ENCODE assay signal across 1 cellular context in genomic region chr20:21137078-21137477, GRCh38.
TF ChIP-seq lines count a peak whose summit lies in the region.

No MANE protein-coding gene starts in this region.

TF ChIP-seq in HepG2, 621 proteins besides CTCF, POLR2A, EP300 and RAD21 (continued from another document):
- TF ChIP-seq ZEB1 (IDR thresholded peaks at IDR 0.05; ENCODE audit: insufficient replicate concordance, low read depth) (no peak), HCFC1 (IDR thresholded peaks at IDR 0.05; ENCODE audit: low read depth, low read length) (no peak), YY1 (IDR thresholded peaks at IDR 0.05; ENCODE audit: insufficient read depth, insufficient replicate concordance, low read depth, low read length) (no peak), E2F1 (CRISPR knock-in tag; IDR thresholded peaks at IDR 0.05) (no peak), MBD4 (IDR thresholded peaks at IDR 0.05; ENCODE audit: borderline replicate concordance, low read length) (no peak), ARNT (IDR thresholded peaks at IDR 0.05) (no peak), KMT2A (CRISPR knock-in tag; IDR thresholded peaks at IDR 0.05) (no peak), PTBP1 (IDR thresholded peaks at IDR 0.05; ENCODE audit: low read depth, low read length, poor library complexity, severe bottlenecking) (no peak), ZNF280B (CRISPR knock-in tag; IDR thresholded peaks at IDR 0.05; ENCODE audit: borderline replicate concordance) (no peak), TARDBP (CRISPR knock-in tag; IDR thresholded peaks at IDR 0.05) (no peak), SIN3A (IDR thresholded peaks at IDR 0.05; ENCODE audit: borderline replicate concordance, low read depth, low read length) (no peak), ZNF777 (CRISPR knock-in tag; IDR thresholded peaks at IDR 0.05) (no peak), SP140L (CRISPR knock-in tag; IDR thresholded peaks at IDR 0.05; ENCODE audit: borderline replicate concordance) (no peak)
- TF ChIP-seq, protein P1, sequence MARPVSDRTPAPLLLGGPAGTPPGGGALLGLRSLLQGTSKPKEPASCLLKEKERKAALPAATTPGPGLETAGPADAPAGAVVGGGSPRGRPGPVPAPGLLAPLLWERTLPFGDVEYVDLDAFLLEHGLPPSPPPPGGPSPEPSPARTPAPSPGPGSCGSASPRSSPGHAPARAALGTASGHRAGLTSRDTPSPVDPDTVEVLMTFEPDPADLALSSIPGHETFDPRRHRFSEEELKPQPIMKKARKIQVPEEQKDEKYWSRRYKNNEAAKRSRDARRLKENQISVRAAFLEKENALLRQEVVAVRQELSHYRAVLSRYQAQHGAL (CRISPR knock-in tag; IDR thresholded peaks at IDR 0.05; ENCODE audit: not compliant biosample characterization) = no peak
